Comparison of ENCODE assay signal across 2 cellular contexts in the genomic region with DNA sequence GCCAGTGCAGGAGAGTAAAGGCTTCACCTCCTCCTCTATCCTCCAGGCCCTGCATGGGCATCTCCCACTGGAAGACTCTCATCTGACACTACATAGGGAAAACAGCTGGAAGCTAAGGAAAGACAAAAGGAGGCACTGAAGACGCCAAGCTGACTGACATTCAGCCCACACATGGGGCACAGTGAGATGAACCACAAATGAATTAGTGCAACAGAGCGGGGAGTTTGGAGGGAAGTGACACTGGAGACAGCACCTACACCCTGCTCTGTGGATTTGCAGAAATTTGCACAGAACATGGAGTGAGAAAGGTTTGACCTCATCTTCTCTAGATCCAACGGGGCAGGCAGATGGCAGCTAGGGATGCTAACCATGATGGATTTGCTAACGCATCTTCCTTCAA.
DNase-seq lines count a peak whose midpoint lies in the region.
"Not testable (repeated sequence)": the region's sequence is repeated elsewhere in the genome, so short reads cannot be mapped to it uniquely, and the experiment has no call there.

No MANE protein-coding gene starts in this region.

- DNase-seq in head of caudate nucleus (peak in 26 of 42 donors; percentile 5 to 66 (median 31)), putamen (ENCODE audit: low spot score) (peak; percentile 51)

- intact Hi-C loops in head of caudate nucleus (cut with DNase I) = not testable (repeated sequence)
